In genomic region chr5:45697211-45697610, GRCh38 we compare ENCODE assay signal across 17 cellular contexts. TPM values are rescaled to one million over a fixed set of nuclear protein-coding genes. Genes with fewer than 3 reads are reported as not detected.
DNase-seq lines count a peak whose midpoint lies in the region; ATAC-seq and TF ChIP-seq lines count a peak whose summit lies in the region.
"Had no signal": no experiment of that assay in that cellular context is flagged by ENCODE, and none has a peak within 500 bp of the region (broad histone marks: within the 10 kb centered on the region; RNA-seq: fewer than 3 reads in every experiment).

No MANE protein-coding gene starts in this region.

- H3K27ac Mint-ChIP-seq in activated CD8-positive, alpha-beta T cell treated with anti-CD3 and anti-CD28 coated beads, Interleukin-2, amount 10 ng/mL, durations not matched to agents 7 days and 5 days, result no peak overlapping the region
- H3K27ac Mint-ChIP-seq in Caco-2 (ENCODE audit: unreplicated experiment), result no peak overlapping the region
- H3K27ac Mint-ChIP-seq in activated naive CD8-positive, alpha-beta T cell treated with anti-CD3 and anti-CD28 coated beads for 36 hours, result no peak overlapping the region
- H3K27ac Mint-ChIP-seq: CD4-positive, CD25-positive, alpha-beta regulatory T cell had no signal

- TF ChIP-seq CTCF in Caco-2 (IDR thresholded peaks at IDR 0.05; ENCODE audit: insufficient read depth in 1 of 2, low read depth in 1 of 2, low read length in 1 of 2, severe bottlenecking in 1 of 2, unreplicated experiment in 1 of 2), result no peak

- peak; percentile 57 for DNase-seq in NCI-H82 (lab: John Stamatoyannopoulos, UW)
- no peak for DNase-seq in NCI-H82 treated with DMSO at 0.1 percent for 48 hours (lab: John Stamatoyannopoulos, UW; ENCODE audit: unreplicated experiment)
- peak; percentile 92 for DNase-seq in NCI-H524 treated with DMSO at 0.1 percent for 48 hours (lab: John Stamatoyannopoulos, UW)
- no peak for DNase-seq in activated CD8-positive, alpha-beta T cell treated with anti-CD3 and anti-CD28 coated beads, Interleukin-2, amount 10 ng/mL, durations not matched to agents 7 days and 5 days
- no peak for DNase-seq in Caco-2
- DNase-seq in SIG-M5 (lab: John Stamatoyannopoulos, UW), result no peak
- DNase-seq in activated naive CD8-positive, alpha-beta T cell treated with anti-CD3 and anti-CD28 coated beads for 36 hours, result no peak
- DNase-seq: Calu3; CD4-positive, CD25-positive, alpha-beta regulatory T cell; DMS 273 treated with DMSO at 0.1 percent for 48 hours had no signal

- H3K4me1 Mint-ChIP-seq in activated CD8-positive, alpha-beta T cell treated with anti-CD3 and anti-CD28 coated beads, Interleukin-2, amount 10 ng/mL, durations not matched to agents 7 days and 5 days (ENCODE audit: low read depth), result no peaks in the 10 kb centered on the region
- no peaks in the 10 kb centered on the region for H3K4me1 Mint-ChIP-seq in Caco-2 (ENCODE audit: low read depth, unreplicated experiment)
- no peaks in the 10 kb centered on the region for H3K4me1 Mint-ChIP-seq in activated naive CD8-positive, alpha-beta T cell treated with anti-CD3 and anti-CD28 coated beads for 36 hours

- H3K4me3 ChIP-seq in Caco-2 (ENCODE audit: low read depth, low read length), result no peak overlapping the region
- H3K4me3 ChIP-seq: BLaER1 treated with 17β-estradiol and CSF1 and Interleukin-3, amounts not matched to agents 10 nM and 100 nM; GM12878 had no signal

- H3K36me3 Mint-ChIP-seq in activated CD8-positive, alpha-beta T cell treated with anti-CD3 and anti-CD28 coated beads, Interleukin-2, amount 10 ng/mL, durations not matched to agents 7 days and 5 days (ENCODE audit: low read depth), result no peaks in the 10 kb centered on the region
- no peaks in the 10 kb centered on the region for H3K36me3 Mint-ChIP-seq in Caco-2 (ENCODE audit: insufficient read depth, unreplicated experiment)
- no peaks in the 10 kb centered on the region for H3K36me3 Mint-ChIP-seq in activated naive CD8-positive, alpha-beta T cell treated with anti-CD3 and anti-CD28 coated beads for 36 hours
- H3K36me3 Mint-ChIP-seq: CD4-positive, CD25-positive, alpha-beta regulatory T cell had no signal

- no peaks in the 10 kb centered on the region for H3K9me3 ChIP-seq in Caco-2

- no peak for ATAC-seq in activated CD8-positive, alpha-beta T cell treated with anti-CD3 and anti-CD28 coated beads, Interleukin-2, amount 10 ng/mL, durations not matched to agents 7 days and 5 days
- ATAC-seq: GM12878, HCT116 had no signal

- H3K27ac ChIP-seq in cingulate gyrus (ENCODE audit: low read depth, low read length), result peak overlapping the region; percentile 58
- H3K27ac ChIP-seq: 22Rv1; BLaER1 treated with 17β-estradiol and CSF1 and Interleukin-3, amounts not matched to agents 10 nM and 100 nM had no signal

- H3K9me3 Mint-ChIP-seq in activated CD8-positive, alpha-beta T cell treated with anti-CD3 and anti-CD28 coated beads, Interleukin-2, amount 10 ng/mL, durations not matched to agents 7 days and 5 days (ENCODE audit: insufficient read depth), result no peaks in the 10 kb centered on the region
- no peaks in the 10 kb centered on the region for H3K9me3 Mint-ChIP-seq in Caco-2 (ENCODE audit: unreplicated experiment)
- peaks cover 4% of the 10 kb centered on the region for H3K9me3 Mint-ChIP-seq in activated naive CD8-positive, alpha-beta T cell treated with anti-CD3 and anti-CD28 coated beads for 36 hours

- H3K4me3 Mint-ChIP-seq in activated CD8-positive, alpha-beta T cell treated with anti-CD3 and anti-CD28 coated beads, Interleukin-2, amount 10 ng/mL, durations not matched to agents 7 days and 5 days, result no peak overlapping the region
- H3K4me3 Mint-ChIP-seq in Caco-2 (ENCODE audit: unreplicated experiment), result no peak overlapping the region
- H3K4me3 Mint-ChIP-seq in activated naive CD8-positive, alpha-beta T cell treated with anti-CD3 and anti-CD28 coated beads for 36 hours, result no peak overlapping the region
- H3K4me3 Mint-ChIP-seq: CD4-positive, CD25-positive, alpha-beta regulatory T cell had no signal

- POLR2A ChIA-PET in activated CD8-positive, alpha-beta T cell treated with anti-CD3 and anti-CD28 coated beads, Interleukin-2, amount 10 ng/mL, durations not matched to agents 7 days and 5 days (lab: Charles Lee), result no interaction called here
- POLR2A ChIA-PET in Caco-2 (lab: Charles Lee), result no interaction called here

- no peaks in the 10 kb centered on the region for H3K36me3 ChIP-seq in Caco-2 (ENCODE audit: control insufficient read depth, insufficient read depth, low read length)
- H3K36me3 ChIP-seq: BLaER1 treated with 17β-estradiol and CSF1 and Interleukin-3, amounts not matched to agents 10 nM and 100 nM had no signal

- no peaks in the 10 kb centered on the region for H3K27me3 ChIP-seq in Caco-2 (replicated peaks; ENCODE audit: control insufficient read depth, insufficient read depth, low read length)
- H3K27me3 ChIP-seq: BLaER1 treated with 17β-estradiol and CSF1 and Interleukin-3, amounts not matched to agents 10 nM and 100 nM had no signal

- peaks cover 10% of the 10 kb centered on the region for H3K27me3 Mint-ChIP-seq in activated CD8-positive, alpha-beta T cell treated with anti-CD3 and anti-CD28 coated beads, Interleukin-2, amount 10 ng/mL, durations not matched to agents 7 days and 5 days (ENCODE audit: low read depth)
- no peaks in the 10 kb centered on the region for H3K27me3 Mint-ChIP-seq in Caco-2 (ENCODE audit: insufficient read depth, unreplicated experiment)
- H3K27me3 Mint-ChIP-seq in activated naive CD8-positive, alpha-beta T cell treated with anti-CD3 and anti-CD28 coated beads for 36 hours, result peaks cover 40% of the 10 kb centered on the region

- H3K4me1 ChIP-seq in Caco-2, result no peaks in the 10 kb centered on the region
- H3K4me1 ChIP-seq: BLaER1 treated with 17β-estradiol and CSF1 and Interleukin-3, amounts not matched to agents 10 nM and 100 nM had no signal

- intact Hi-C loops in Caco-2 (cut with micrococcal nuclease; ENCODE audit: unreplicated experiment), result no loop called here

- CTCF ChIA-PET in activated CD8-positive, alpha-beta T cell treated with anti-CD3 and anti-CD28 coated beads, Interleukin-2, amount 10 ng/mL, durations not matched to agents 7 days and 5 days (lab: Charles Lee), result no interaction called here
- CTCF ChIA-PET in Caco-2 (lab: Charles Lee), result no interaction called here

- no TSS peak for BruUV-seq in Caco-2 (replicated peaks; lab: Mats Ljungman, UMichigan)

RNA-seq across cellular contexts. Expression of gene HCN1, which starts 1.0 kb away (rescaled TPM):
- total RNA-seq in activated CD8-positive, alpha-beta T cell treated with anti-CD3 and anti-CD28 coated beads, Interleukin-2, amount 10 ng/mL, durations not matched to agents 7 days and 5 days, result not detected
- total RNA-seq in Caco-2 (2022), result not detected in 2 replicates
- not detected for total RNA-seq in activated naive CD8-positive, alpha-beta T cell treated with anti-CD3 and anti-CD28 coated beads for 36 hours
- total RNA-seq: Calu3; CD4-positive, CD25-positive, alpha-beta regulatory T cell; Daoy; GM12878; HT-29 had no signal

Comparison
In these comparisons a context has a peak if more than half of its experiments do, and no peak if none do; other contexts are left out.
1. DNase-seq: peak in NCI-H82 (single experiment) and NCI-H524 treated with DMSO at 0.1 percent for 48 hours (single experiment); none in NCI-H82 treated with DMSO at 0.1 percent for 48 hours (single experiment), activated CD8-positive, alpha-beta T cell treated with anti-CD3 and anti-CD28 coated beads, Interleukin-2, amount 10 ng/mL, durations not matched to agents 7 days and 5 days (single experiment), Caco-2 (0 of 2), SIG-M5 (single experiment) and activated naive CD8-positive, alpha-beta T cell treated with anti-CD3 and anti-CD28 coated beads for 36 hours (single experiment).